ENCODE assay signal across 8 cellular contexts in genomic region chr19:37719111-37719926, GRCh38. TPM values are rescaled to one million over a fixed set of nuclear protein-coding genes. Genes with fewer than 3 reads are reported as not detected.
A peak's percentile ranks its signal among the peaks of the same experiment; 100 is the strongest.
DNase-seq lines count a peak whose midpoint lies in the region; ATAC-seq and TF ChIP-seq lines count a peak whose summit lies in the region.

Gene ZNF607 (minus strand): TSS chr19:37719761. CDS start chr19:37711618, 8,143 bp downstream.

- ATAC-seq in GM21576 (IDR thresholded peaks at IDR 0.05; ENCODE audit: unreplicated experiment) (peak; percentile 92), RWPE2 (ENCODE audit: low read depth) (peak; percentile 91), gastroesophageal sphincter (peak; percentile 99)

- DNase-seq in DMS53 (lab: John Stamatoyannopoulos, UW) (peak; percentile 99), KG1 (lab: John Stamatoyannopoulos, UW) (peak; percentile 58), RWPE2 (ENCODE audit: low spot score) (peak; percentile 85), substantia nigra (lab: John Stamatoyannopoulos, UW) (peak; percentile 28 to 91 (median 82))
- peak; percentile 40 to 58 (median 54) for DNase-seq in activated naive CD4-positive, alpha-beta T cell (lab: John Stamatoyannopoulos, UW)

- H3K4me1 ChIP-seq in RWPE2 (ENCODE audit: insufficient read depth, poor library complexity, severe bottlenecking), result no peaks in the 10 kb centered on the region
- H3K4me1 ChIP-seq in gastroesophageal sphincter, result peaks cover 5 to 19% (median 9%) of the 10 kb centered on the region in 3 donors
- H3K4me1 ChIP-seq in neutrophil (ENCODE audit: control insufficient read depth in 1 of 2, insufficient read depth in 1 of 2, low read depth in 1 of 2, low read length in 1 of 2), result peaks cover 6 to 7% of the 10 kb centered on the region in 2 experiments

- 0% methylated on average over 1 to 7 of the region's 54 CpGs for WGBS in gastroesophageal sphincter (ENCODE audit: low coverage in 1 of 2), 2 donors

- TF ChIP-seq POLR2A in gastroesophageal sphincter (IDR thresholded peaks at IDR 0.05), result peak; percentile 26 to 54

- no peak for TF ChIP-seq EP300 in gastroesophageal sphincter (IDR thresholded peaks at IDR 0.05)

- H3K36me3 ChIP-seq in RWPE2 (ENCODE audit: low read depth) (peaks cover 5% of the 10 kb centered on the region; the same call in 1 of the 2 replicates), gastroesophageal sphincter (peaks cover 0 to 8% of the 10 kb centered on the region in 2 donors), neutrophil (no peaks in the 10 kb centered on the region)

- H3K4me3 ChIP-seq in RWPE2 (ENCODE audit: severe bottlenecking), result peak within 1 kb of the TSS; percentile 72
- H3K4me3 ChIP-seq in gastroesophageal sphincter, result peak within 1 kb of the TSS; percentile 81 to 98
- H3K4me3 ChIP-seq in neutrophil (ENCODE audit: low read depth in 1 of 2, low read length in 1 of 2), result peak within 1 kb of the TSS; percentile 57 to 75

- TF ChIP-seq CTCF in RWPE2 (IDR thresholded peaks at IDR 0.05; ENCODE audit: poor library complexity, severe bottlenecking) (peak; percentile 82), gastroesophageal sphincter (IDR thresholded peaks at IDR 0.05) (peak; percentile 35 to 78 (median 62)), neutrophil (IDR thresholded peaks at IDR 0.05) (no peak)

- H3K27me3 ChIP-seq in RWPE2 (ENCODE audit: insufficient read depth, poor library complexity, severe bottlenecking) (no peaks in the 10 kb centered on the region), gastroesophageal sphincter (no peaks in the 10 kb centered on the region), neutrophil (no peaks in the 10 kb centered on the region)

- H3K9me3 ChIP-seq in RWPE2 (ENCODE audit: severe bottlenecking) (no peaks in the 10 kb centered on the region), gastroesophageal sphincter (no peaks in the 10 kb centered on the region), neutrophil (no peaks in the 10 kb centered on the region)

- H3K27ac ChIP-seq in RWPE2 (ENCODE audit: poor library complexity, severe bottlenecking), result peak within 1 kb of the TSS; percentile 22
- peak within 1 kb of the TSS; percentile 73 to 87 (median 84) for H3K27ac ChIP-seq in gastroesophageal sphincter
- no peak within 1 kb of the TSS for H3K27ac ChIP-seq in neutrophil
- peak within 1 kb of the TSS; percentile 85 for H3K27ac ChIP-seq in substantia nigra (ENCODE audit: low read depth, low read length, poor library complexity, severe bottlenecking)

RNA-seq across cellular contexts. Expression of gene ZNF607, which starts in this region (rescaled TPM):
- 10 to 100 TPM in 1 of 4 donors, 1 to 10 TPM in 3; 3.9 to 14.9 (median 5.9) TPM for total RNA-seq in gastroesophageal sphincter
